In the genomic region with DNA sequence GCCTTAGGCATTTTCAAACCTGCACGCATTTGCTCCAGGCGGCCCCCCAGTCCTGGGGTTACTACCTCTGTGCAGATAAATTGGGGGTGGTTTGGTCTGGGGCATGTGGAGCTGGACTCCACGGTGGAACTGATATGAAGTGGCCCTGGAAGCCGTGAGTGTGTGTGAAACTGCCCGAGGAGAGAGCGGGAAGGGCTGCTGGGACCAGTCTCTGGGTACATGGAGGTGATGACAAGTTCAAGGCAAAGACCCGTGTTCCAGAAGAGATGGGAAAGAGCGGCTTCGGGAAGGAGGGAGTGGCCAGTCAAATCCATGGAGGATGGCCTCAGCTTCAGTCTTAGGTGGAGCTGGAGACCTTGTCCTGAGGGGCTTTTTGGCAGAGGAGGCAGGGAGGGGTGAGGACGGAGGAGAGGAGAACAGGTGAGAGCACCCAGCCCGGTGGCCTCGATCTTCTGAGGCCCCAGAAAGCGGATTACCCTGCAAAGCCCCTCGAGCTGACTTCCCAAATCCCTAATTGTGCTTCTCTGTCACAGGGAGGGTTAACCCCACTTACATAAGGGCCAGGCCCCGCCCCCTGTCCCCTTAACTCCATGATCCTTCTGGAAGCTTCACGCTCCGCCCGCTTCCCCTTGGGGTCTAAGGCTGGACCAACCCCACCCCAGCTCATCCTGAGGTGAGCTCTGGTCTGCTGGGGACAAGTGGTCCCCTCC, we compare ENCODE assay signal across 17 cellular contexts. TPM values are rescaled to one million over a fixed set of nuclear protein-coding genes. Genes with fewer than 3 reads are reported as not detected.
DNase-seq lines count a peak whose midpoint lies in the region; ATAC-seq and TF ChIP-seq lines count a peak whose summit lies in the region.
"Had no signal": no experiment of that assay in that cellular context is flagged by ENCODE, and none has a peak within 500 bp of the region (broad histone marks: within the 10 kb centered on the region; RNA-seq: fewer than 3 reads in every experiment).

No MANE protein-coding gene starts in this region.

- H3K36me3 ChIP-seq in BLaER1 treated with 17β-estradiol and CSF1 and Interleukin-3, amounts not matched to agents 10 nM and 100 nM, result no peaks in the 10 kb centered on the region
- no peaks in the 10 kb centered on the region; the same call in 1 of the 2 replicates for H3K36me3 ChIP-seq in SJCRH30
- no peaks in the 10 kb centered on the region for H3K36me3 ChIP-seq in stomach
- no peaks in the 10 kb centered on the region for H3K36me3 ChIP-seq in left lung
- no peaks in the 10 kb centered on the region for H3K36me3 ChIP-seq in mucosa of descending colon (ENCODE audit: low read depth)

- no peak for TF ChIP-seq POLR2A in stomach (IDR thresholded peaks at IDR 0.05)

- H3K4me1 ChIP-seq in BLaER1 treated with 17β-estradiol and CSF1 and Interleukin-3, amounts not matched to agents 10 nM and 100 nM, result peaks cover 19 to 43% (median 33%) of the 10 kb centered on the region in 10 experiments
- H3K4me1 ChIP-seq in SJCRH30 (peaks cover 61% of the 10 kb centered on the region), stomach (no peaks in the 10 kb centered on the region), left lung (no peaks in the 10 kb centered on the region), mucosa of descending colon (ENCODE audit: low read depth) (no peaks in the 10 kb centered on the region)

- H4K20me1 ChIP-seq in BLaER1 treated with 17β-estradiol and CSF1 and Interleukin-3, amounts not matched to agents 10 nM and 100 nM, result no peaks in the 10 kb centered on the region

- peak; percentile 53 to 62 for DNase-seq in SJCRH30
- no peak for DNase-seq in left cardiac atrium
- no peak for DNase-seq in nephron progenitor cell
- DNase-seq in stomach, result no peak
- no peak for DNase-seq in cerebellar cortex (ENCODE audit: low spot score)
- no peak for DNase-seq in left lung
- DNase-seq in mucosa of descending colon, result no peak
- DNase-seq: ACHN; AML-193; CD4-positive, alpha-beta T cell; HCEC 1CT; NCI-H187 treated with DMSO at 0.1 percent for 48 hours; NCI-H526 treated with DMSO at 0.1 percent for 48 hours; PC-3 had no signal

- H3K27me3 ChIP-seq in BLaER1 treated with 17β-estradiol and CSF1 and Interleukin-3, amounts not matched to agents 10 nM and 100 nM, result no peaks in the 10 kb centered on the region
- H3K27me3 ChIP-seq in SJCRH30 (no peaks in the 10 kb centered on the region), stomach (no peaks in the 10 kb centered on the region), left lung (no peaks in the 10 kb centered on the region)

- TF ChIP-seq EP300 in stomach (IDR thresholded peaks at IDR 0.05), result no peak

- intact Hi-C loops in left cardiac atrium (cut with DNase I), result no loop called here
- intact Hi-C loops in stomach (cut with DNase I; ENCODE audit: low total_unique reads), result loop anchor here (10.0 kb wide), 1 partner anchor 64 kb away; no protein-coding TSS in a partner anchor
- intact Hi-C loops in left lung (cut with DNase I), result no loop called here
- intact Hi-C loops in mucosa of descending colon (cut with DNase I, micrococcal nuclease), result loop anchor here in 1 of 2 donors (10.0 kb wide), 1 partner anchor 54 kb away; no protein-coding TSS in a partner anchor

- H3K9me3 ChIP-seq in BLaER1 treated with 17β-estradiol and CSF1 and Interleukin-3, amounts not matched to agents 10 nM and 100 nM (replicated peaks in 1 of 11), result no peaks in the 10 kb centered on the region
- H3K9me3 ChIP-seq in SJCRH30 (replicated peaks) (no peaks in the 10 kb centered on the region), stomach (no peaks in the 10 kb centered on the region), left lung (no peaks in the 10 kb centered on the region), mucosa of descending colon (no peaks in the 10 kb centered on the region)

- H3K4me3 ChIP-seq in BLaER1 treated with 17β-estradiol and CSF1 and Interleukin-3, amounts not matched to agents 10 nM and 100 nM, result no peak overlapping the region
- no peak overlapping the region for H3K4me3 ChIP-seq in SJCRH30
- H3K4me3 ChIP-seq in stomach, result no peak overlapping the region
- no peak overlapping the region for H3K4me3 ChIP-seq in left lung
- no peak overlapping the region for H3K4me3 ChIP-seq in mucosa of descending colon

- H3K27ac ChIP-seq in BLaER1 treated with 17β-estradiol and CSF1 and Interleukin-3, amounts not matched to agents 10 nM and 100 nM, result no peak overlapping the region
- H3K27ac ChIP-seq in SJCRH30 (peak overlapping the region; percentile 74), stomach (no peak overlapping the region), left lung (no peak overlapping the region)
- H3K27ac ChIP-seq: RWPE1 had no signal

- H3K27me3 Mint-ChIP-seq in nephron progenitor cell (ENCODE audit: low read depth, poor library complexity), result peaks cover 12% of the 10 kb centered on the region
- H3K27me3 Mint-ChIP-seq: CD4-positive, alpha-beta T cell had no signal

- no peaks in the 10 kb centered on the region for H3K9me3 Mint-ChIP-seq in nephron progenitor cell
- H3K9me3 Mint-ChIP-seq: CD4-positive, alpha-beta T cell had no signal

- no peaks in the 10 kb centered on the region for H3K36me3 Mint-ChIP-seq in nephron progenitor cell (ENCODE audit: low read depth)

- TF ChIP-seq CTCF in nephron progenitor cell (IDR thresholded peaks at IDR 0.05) (no peak), stomach (IDR thresholded peaks at IDR 0.05) (no peak), left lung (IDR thresholded peaks at IDR 0.05) (no peak), mucosa of descending colon (IDR thresholded peaks at IDR 0.05) (no peak)

- H3K9ac ChIP-seq in BLaER1 treated with 17β-estradiol and CSF1 and Interleukin-3, amounts not matched to agents 10 nM and 100 nM, result no peak overlapping the region

- peak overlapping the region; percentile 33 for H3K27ac Mint-ChIP-seq in nephron progenitor cell
- H3K27ac Mint-ChIP-seq: CD4-positive, alpha-beta T cell had no signal

- H3K4me2 ChIP-seq in BLaER1 treated with 17β-estradiol and CSF1 and Interleukin-3, amounts not matched to agents 10 nM and 100 nM, result peak overlapping the region; percentile 69 to 91 (median 80); a peak in 16 of 22 replicates

- 80 to 88% (median 84%) methylated on average over 17 to 18 of the region's 18 CpGs for WGBS in stomach, 5 donors

- H3K4me3 Mint-ChIP-seq in nephron progenitor cell, result no peak overlapping the region
- H3K4me3 Mint-ChIP-seq: CD4-positive, alpha-beta T cell had no signal

- peak; percentile 6 to 63 for ATAC-seq in left cardiac atrium
- ATAC-seq in left lung, result no peak
- no peak for ATAC-seq in mucosa of descending colon
- ATAC-seq: PC-3 had no signal

- peaks cover 54% of the 10 kb centered on the region for H3K4me1 Mint-ChIP-seq in nephron progenitor cell

RNA-seq across cellular contexts. Expression of gene NR2E3, which starts 1.9 kb away (rescaled TPM):
- 4.5 and 8.8 TPM in 2 replicates for total RNA-seq in SJCRH30 (2014; rRNA removed; shearing (Covaris generic))
- not detected for total RNA-seq in left cardiac atrium
- 1 to 10 TPM in 1 of 5 donors, under 1 TPM in 1, not detected in 3; 0.37 to 1.3 TPM for total RNA-seq in stomach
- polyA plus RNA-seq in stomach, result under 1 TPM in 2 of 3 donors, not detected in 1; 0.25 to 0.70 TPM
- total RNA-seq in left lung, result under 1 TPM; 0.61 to 0.76 TPM
- total RNA-seq in mucosa of descending colon, result 1 to 10 TPM in 1 of 3 donors, under 1 TPM in 2; 0.34 to 1.2 (median 0.60) TPM
- total RNA-seq: CD4-positive, alpha-beta T cell; SK-MEL-5 had no signal

Comparison
In these comparisons a context has a peak if more than half of its experiments do, and no peak if none do; other contexts are left out.
1. DNase-seq: peak in SJCRH30 (2 of 2); none in left cardiac atrium (single experiment), nephron progenitor cell (single experiment), stomach (single experiment), cerebellar cortex (single experiment), left lung (0 of 2) and mucosa of descending colon (0 of 3).
2. ATAC-seq: peak in left cardiac atrium (2 of 2); none in left lung (single experiment) and mucosa of descending colon (single experiment).